In genomic region chrX:40579880-40580536, GRCh38 we compare ENCODE assay signal across 8 cellular contexts. TPM values are rescaled to one million over a fixed set of nuclear protein-coding genes. Genes with fewer than 3 reads are reported as not detected.
A peak's percentile ranks its signal among the peaks of the same experiment; 100 is the strongest.
DNase-seq lines count a peak whose midpoint lies in the region; ATAC-seq lines count a peak whose summit lies in the region.

No MANE protein-coding gene starts in this region.

- no peaks in the 10 kb centered on the region for H3K4me1 ChIP-seq in iPS-20b (ENCODE audit: insufficient read depth, low read length)

- no peaks in the 10 kb centered on the region for H3K9me3 ChIP-seq in iPS-20b (ENCODE audit: insufficient read depth, low read depth, low read length)

- peak overlapping the region; percentile 88 for H3K4me3 Mint-ChIP-seq in activated naive CD8-positive, alpha-beta T cell treated with anti-CD3 and anti-CD28 coated beads, Interleukin-2, amount 10 ng/mL, durations not matched to agents 7 days and 5 days

- intact Hi-C loops in head of caudate nucleus (cut with DNase I): no loop called here

- peak overlapping the region; percentile 69; the same call in 1 of the 2 replicates for H3K9ac ChIP-seq in iPS-20b (ENCODE audit: low read depth, low read length)

- POLR2A ChIA-PET in activated naive CD8-positive, alpha-beta T cell treated with anti-CD3 and anti-CD28 coated beads, Interleukin-2, amount 10 ng/mL, durations not matched to agents 7 days and 5 days (lab: Charles Lee): interaction anchor here (1.0 to 1.6 kb wide), 4 partner anchors 10 to 505 kb away, joined by 3 to 8 read pairs (median 4); partner anchors contain the start of genes CXorf38 and USP9X

- H3K27ac Mint-ChIP-seq in activated naive CD8-positive, alpha-beta T cell treated with anti-CD3 and anti-CD28 coated beads, Interleukin-2, amount 10 ng/mL, durations not matched to agents 7 days and 5 days: peak overlapping the region; percentile 95

- no peak overlapping the region for H3K27ac ChIP-seq in iPS-20b (ENCODE audit: low read length)

- no peaks in the 10 kb centered on the region for H3K36me3 ChIP-seq in iPS-20b (ENCODE audit: insufficient read depth, low read depth, low read length)

- no peaks in the 10 kb centered on the region for H3K27me3 Mint-ChIP-seq in activated naive CD8-positive, alpha-beta T cell treated with anti-CD3 and anti-CD28 coated beads, Interleukin-2, amount 10 ng/mL, durations not matched to agents 7 days and 5 days

- H3K4me3 ChIP-seq in iPS-20b (ENCODE audit: low read length): peak overlapping the region; percentile 89

- H3K4me1 Mint-ChIP-seq in activated naive CD8-positive, alpha-beta T cell treated with anti-CD3 and anti-CD28 coated beads, Interleukin-2, amount 10 ng/mL, durations not matched to agents 7 days and 5 days: peaks cover 19% of the 10 kb centered on the region

- ATAC-seq in HG03175 (IDR thresholded peaks at IDR 0.05; ENCODE audit: unreplicated experiment): peak; percentile 50
- ATAC-seq in activated naive CD8-positive, alpha-beta T cell treated with anti-CD3 and anti-CD28 coated beads, Interleukin-2, amount 10 ng/mL, durations not matched to agents 7 days and 5 days (ENCODE audit: low read depth): no peak

- DNase-seq in NCI-H146 (lab: John Stamatoyannopoulos, UW): peak; percentile 17
- DNase-seq in NCI-H146 treated with DMSO at 0.1 percent for 48 hours (lab: John Stamatoyannopoulos, UW; ENCODE audit: unreplicated experiment): no peak
- no peak for DNase-seq in activated naive CD8-positive, alpha-beta T cell treated with anti-CD3 and anti-CD28 coated beads, Interleukin-2, amount 10 ng/mL, durations not matched to agents 7 days and 5 days
- DNase-seq in superior temporal gyrus (ENCODE audit: extremely low spot score): peak; percentile 8
- no peak for DNase-seq in head of caudate nucleus
- no peak for DNase-seq in NCI-H1048 (lab: John Stamatoyannopoulos, UW)

- peaks cover 2% of the 10 kb centered on the region for H3K36me3 Mint-ChIP-seq in activated naive CD8-positive, alpha-beta T cell treated with anti-CD3 and anti-CD28 coated beads, Interleukin-2, amount 10 ng/mL, durations not matched to agents 7 days and 5 days

- no peaks in the 10 kb centered on the region for H3K27me3 ChIP-seq in iPS-20b (ENCODE audit: insufficient read depth, low read length)

- no peaks in the 10 kb centered on the region for H3K9me3 Mint-ChIP-seq in activated naive CD8-positive, alpha-beta T cell treated with anti-CD3 and anti-CD28 coated beads, Interleukin-2, amount 10 ng/mL, durations not matched to agents 7 days and 5 days

RNA-seq across cellular contexts. Expression of gene ATP6AP2, which starts 0.8 kb away (rescaled TPM):
- 10 to 100 TPM; 58.6 to 66.9 TPM for total RNA-seq in activated naive CD8-positive, alpha-beta T cell treated with anti-CD3 and anti-CD28 coated beads, Interleukin-2, amount 10 ng/mL, durations not matched to agents 7 days and 5 days

RNA-seq across cellular contexts. Expression of gene MPC1L, which starts 43.2 kb away (rescaled TPM):
- total RNA-seq in activated naive CD8-positive, alpha-beta T cell treated with anti-CD3 and anti-CD28 coated beads, Interleukin-2, amount 10 ng/mL, durations not matched to agents 7 days and 5 days: not detected

Comparison
In these comparisons a context has a peak if more than half of its experiments do, and no peak if none do; other contexts are left out.
1. DNase-seq: peak in NCI-H146 (single experiment) and superior temporal gyrus (single experiment); none in NCI-H146 treated with DMSO at 0.1 percent for 48 hours (single experiment), activated naive CD8-positive, alpha-beta T cell treated with anti-CD3 and anti-CD28 coated beads, Interleukin-2, amount 10 ng/mL, durations not matched to agents 7 days and 5 days (single experiment), head of caudate nucleus (0 of 42) and NCI-H1048 (single experiment).